Comparison of ENCODE assay signal across 17 cellular contexts in the genomic region with DNA sequence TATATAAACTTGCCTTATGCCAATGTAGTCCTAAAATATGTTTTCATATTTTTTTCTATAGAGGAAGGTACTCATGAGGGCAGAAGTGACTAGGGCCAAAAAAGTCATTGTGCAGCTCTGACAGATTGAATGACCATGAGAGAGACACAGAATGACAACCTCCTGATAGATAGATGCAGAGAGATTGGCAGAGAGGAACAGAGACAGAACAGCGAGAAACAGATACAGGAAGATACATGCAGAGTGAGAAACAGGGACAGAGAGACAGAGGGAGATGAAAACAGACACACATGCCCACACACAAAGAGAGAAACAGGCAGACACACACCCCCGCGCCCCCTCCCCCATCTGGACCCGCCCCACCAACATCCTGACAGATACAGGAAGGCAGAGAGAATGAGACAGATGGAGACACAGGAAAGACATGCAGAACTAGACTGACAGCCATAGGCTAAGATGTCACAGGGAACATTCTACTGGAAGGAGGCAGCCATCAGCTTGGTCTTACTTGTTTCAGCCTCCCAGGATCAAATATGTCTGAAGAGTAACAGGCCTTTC.
DNase-seq lines count a peak whose midpoint lies in the region; ATAC-seq and TF ChIP-seq lines count a peak whose summit lies in the region.
"Had no signal": no experiment of that assay in that cellular context is flagged by ENCODE, and none has a peak within 500 bp of the region (broad histone marks: within the 10 kb centered on the region; RNA-seq: fewer than 3 reads in every experiment).

No MANE protein-coding gene starts in this region.

- no peaks in the 10 kb centered on the region for H3K9me3 Mint-ChIP-seq in activated naive CD8-positive, alpha-beta T cell (ENCODE audit: low read depth)
- H3K9me3 Mint-ChIP-seq in activated naive CD8-positive, alpha-beta T cell treated with anti-CD3 and anti-CD28 coated beads, Interleukin-2, amount 50 U/mL, for 24 hours, result no peaks in the 10 kb centered on the region
- no peaks in the 10 kb centered on the region for H3K9me3 Mint-ChIP-seq in CD8-positive, alpha-beta T cell
- H3K9me3 Mint-ChIP-seq in T-cell, result no peaks in the 10 kb centered on the region
- no peaks in the 10 kb centered on the region for H3K9me3 Mint-ChIP-seq in glutamatergic neuron (ENCODE audit: unreplicated experiment)

- peaks cover 67% of the 10 kb centered on the region for H3K4me1 Mint-ChIP-seq in activated naive CD8-positive, alpha-beta T cell (ENCODE audit: low read depth)
- H3K4me1 Mint-ChIP-seq in activated naive CD8-positive, alpha-beta T cell treated with anti-CD3 and anti-CD28 coated beads, Interleukin-2, amount 50 U/mL, for 24 hours, result peaks cover 33% of the 10 kb centered on the region
- H3K4me1 Mint-ChIP-seq in CD8-positive, alpha-beta T cell (ENCODE audit: low read depth), result peaks cover 37% of the 10 kb centered on the region
- H3K4me1 Mint-ChIP-seq in T-cell, result peaks cover 55 to 68% (median 60%) of the 10 kb centered on the region in 3 donors
- peaks cover 27% of the 10 kb centered on the region for H3K4me1 Mint-ChIP-seq in glutamatergic neuron (ENCODE audit: low read depth, unreplicated experiment)

- TF ChIP-seq CTCF in CD8-positive, alpha-beta T cell (IDR thresholded peaks at IDR 0.05), result no peak
- no peak for TF ChIP-seq CTCF in glutamatergic neuron (IDR thresholded peaks at IDR 0.05; ENCODE audit: partially characterized antibody, unreplicated experiment)
- TF ChIP-seq CTCF in PC-9 (conservative IDR thresholded peaks at IDR 0.05), result no peak

- H3K4me1 ChIP-seq in CD8-positive, alpha-beta T cell (ENCODE audit: insufficient read depth, low read length), result peaks cover 22% of the 10 kb centered on the region
- no peaks in the 10 kb centered on the region for H3K4me1 ChIP-seq in PC-9 (replicated peaks; ENCODE audit: insufficient read depth)
- H3K4me1 ChIP-seq: lower lobe of right lung, right atrium auricular region, upper lobe of right lung had no signal

- H3K27ac ChIP-seq in CD8-positive, alpha-beta T cell (ENCODE audit: low read depth, low read length), result no peak overlapping the region
- no peak overlapping the region for H3K27ac ChIP-seq in PC-9
- H3K27ac ChIP-seq: lower lobe of right lung, right atrium auricular region, SK-N-MC, upper lobe of right lung had no signal

- peak overlapping the region; percentile 35 for H3K4me3 Mint-ChIP-seq in activated naive CD8-positive, alpha-beta T cell
- no peak overlapping the region for H3K4me3 Mint-ChIP-seq in activated naive CD8-positive, alpha-beta T cell treated with anti-CD3 and anti-CD28 coated beads, Interleukin-2, amount 50 U/mL, for 24 hours
- H3K4me3 Mint-ChIP-seq in CD8-positive, alpha-beta T cell, result no peak overlapping the region
- peak overlapping the region in 1 of 3 donors; percentile 40 for H3K4me3 Mint-ChIP-seq in T-cell
- peak overlapping the region; percentile 34 for H3K4me3 Mint-ChIP-seq in glutamatergic neuron (ENCODE audit: unreplicated experiment)

- H3K9me2 ChIP-seq in PC-9 (ENCODE audit: insufficient read depth), result peaks cover 7% of the 10 kb centered on the region; the same call in 1 of the 2 replicates

- no peaks in the 10 kb centered on the region for H3K79me2 ChIP-seq in PC-9 (ENCODE audit: low read depth)

- H3K27me3 ChIP-seq in CD8-positive, alpha-beta T cell (ENCODE audit: insufficient read depth, low read length), result no peaks in the 10 kb centered on the region
- H3K27me3 ChIP-seq in PC-9 (ENCODE audit: insufficient read depth, low read depth), result no peaks in the 10 kb centered on the region
- H3K27me3 ChIP-seq: right atrium auricular region, upper lobe of right lung had no signal

- ATAC-seq in activated naive CD8-positive, alpha-beta T cell treated with anti-CD3 and anti-CD28 coated beads, Interleukin-2, amount 50 U/mL, for 24 hours, result no peak
- ATAC-seq in CD8-positive, alpha-beta T cell, result peak; percentile 48
- ATAC-seq in T-cell (replicated peaks in 1 of 4) (peak; percentile 71 to 77 (median 74)), GM18520 (IDR thresholded peaks at IDR 0.05; ENCODE audit: unreplicated experiment) (no peak)
- ATAC-seq: K562, lower lobe of right lung, upper lobe of right lung had no signal

- no peak for DNase-seq in activated naive CD8-positive, alpha-beta T cell treated with anti-CD3 and anti-CD28 coated beads, Interleukin-2, amount 50 U/mL, for 24 hours
- peak in 2 of 7 experiments; percentile 26 to 59 for DNase-seq in CD8-positive, alpha-beta T cell
- peak in 24 of 34 experiments; percentile 5 to 64 (median 30) for DNase-seq in T-cell
- no peak for DNase-seq in glutamatergic neuron
- no peak for DNase-seq in NAMALWA (ENCODE audit: low spot score)
- DNase-seq in PC-9, result no peak
- DNase-seq: activated CD8-positive, alpha-beta memory T cell treated with anti-CD3 and anti-CD28 coated beads for 24 hours; activated gamma-delta T cell treated with Interleukin-2 at 50 U/mL for 16 hours; GOT3; lower lobe of right lung; NCI-H1930; upper lobe of right lung had no signal

- H3F3A ChIP-seq in PC-9 (ENCODE audit: insufficient read depth, low read depth), result no peaks in the 10 kb centered on the region

- no peaks in the 10 kb centered on the region for H3K9me3 ChIP-seq in CD8-positive, alpha-beta T cell (ENCODE audit: low read length)
- no peaks in the 10 kb centered on the region for H3K9me3 ChIP-seq in PC-9 (ENCODE audit: insufficient read depth, low read depth)
- H3K9me3 ChIP-seq: lower lobe of right lung, right atrium auricular region, upper lobe of right lung had no signal

- H2AFZ ChIP-seq in PC-9, result no peak overlapping the region

- no peak overlapping the region for H3K4me2 ChIP-seq in PC-9

- intact Hi-C loops in CD8-positive, alpha-beta T cell (cut with DNase I, micrococcal nuclease), result no loop called here
- intact Hi-C loops in PC-9 (cut with micrococcal nuclease; ENCODE audit: unreplicated experiment), result no loop called here

- H3K27me3 Mint-ChIP-seq in activated naive CD8-positive, alpha-beta T cell, result no peaks in the 10 kb centered on the region
- no peaks in the 10 kb centered on the region for H3K27me3 Mint-ChIP-seq in activated naive CD8-positive, alpha-beta T cell treated with anti-CD3 and anti-CD28 coated beads, Interleukin-2, amount 50 U/mL, for 24 hours
- no peaks in the 10 kb centered on the region for H3K27me3 Mint-ChIP-seq in CD8-positive, alpha-beta T cell (ENCODE audit: low read depth)
- H3K27me3 Mint-ChIP-seq in T-cell (no peaks in the 10 kb centered on the region), glutamatergic neuron (ENCODE audit: unreplicated experiment) (no peaks in the 10 kb centered on the region)

- H4K20me1 ChIP-seq in PC-9 (ENCODE audit: insufficient read depth), result no peaks in the 10 kb centered on the region; the same call in 1 of the 2 replicates

- no peak overlapping the region for H3K4me3 ChIP-seq in CD8-positive, alpha-beta T cell (ENCODE audit: low read depth, low read length)
- H3K4me3 ChIP-seq in PC-9, result no peak overlapping the region
- H3K4me3 ChIP-seq: K562, lower lobe of right lung, right atrium auricular region, SK-N-MC, upper lobe of right lung had no signal

- POLR2A ChIA-PET in CD8-positive, alpha-beta T cell (lab: Charles Lee), result no interaction called here
- POLR2A ChIA-PET in T-cell (lab: Charles Lee) (no interaction called here), PC-9 (lab: Charles Lee; ENCODE audit: unreplicated experiment) (no interaction called here)

- peaks cover 4% of the 10 kb centered on the region for H3K36me3 Mint-ChIP-seq in activated naive CD8-positive, alpha-beta T cell
- no peaks in the 10 kb centered on the region for H3K36me3 Mint-ChIP-seq in activated naive CD8-positive, alpha-beta T cell treated with anti-CD3 and anti-CD28 coated beads, Interleukin-2, amount 50 U/mL, for 24 hours (ENCODE audit: low read depth)
- no peaks in the 10 kb centered on the region for H3K36me3 Mint-ChIP-seq in CD8-positive, alpha-beta T cell
- no peaks in the 10 kb centered on the region for H3K36me3 Mint-ChIP-seq in T-cell
- H3K36me3 Mint-ChIP-seq in glutamatergic neuron (ENCODE audit: unreplicated experiment), result no peaks in the 10 kb centered on the region

- CTCF ChIA-PET in CD8-positive, alpha-beta T cell (lab: Charles Lee), result interaction anchor here (1.0 kb wide), 1 partner anchor 9 kb away, joined by 3 read pairs; no protein-coding TSS in a partner anchor
- CTCF ChIA-PET in T-cell (lab: Charles Lee) (interaction anchor here in 1 of 2 donors (0.6 kb wide), 1 partner anchor 61 kb away, joined by 3 read pairs; no protein-coding TSS in a partner anchor), PC-9 (lab: Charles Lee) (no interaction called here)

- peak overlapping the region; percentile 82 for H3K27ac Mint-ChIP-seq in activated naive CD8-positive, alpha-beta T cell
- H3K27ac Mint-ChIP-seq in activated naive CD8-positive, alpha-beta T cell treated with anti-CD3 and anti-CD28 coated beads, Interleukin-2, amount 50 U/mL, for 24 hours, result no peak overlapping the region
- no peak overlapping the region for H3K27ac Mint-ChIP-seq in CD8-positive, alpha-beta T cell
- peak overlapping the region; percentile 33 to 89 for H3K27ac Mint-ChIP-seq in T-cell
- H3K27ac Mint-ChIP-seq in glutamatergic neuron (ENCODE audit: unreplicated experiment), result peak overlapping the region; percentile 85

- H3K36me3 ChIP-seq in CD8-positive, alpha-beta T cell (ENCODE audit: insufficient read depth, low read length), result no peaks in the 10 kb centered on the region
- no peaks in the 10 kb centered on the region for H3K36me3 ChIP-seq in PC-9 (ENCODE audit: low read depth)
- H3K36me3 ChIP-seq: lower lobe of right lung, right atrium auricular region, upper lobe of right lung had no signal

- BruUV-seq in PC-9 (replicated peaks; lab: Mats Ljungman, UMichigan), result no TSS peak

Comparison
In these comparisons a context has a peak if more than half of its experiments do, and no peak if none do; other contexts are left out.
1. H3K27ac Mint-ChIP-seq: peak in activated naive CD8-positive, alpha-beta T cell (single experiment), T-cell (2 of 2) and glutamatergic neuron (single experiment); none in activated naive CD8-positive, alpha-beta T cell treated with anti-CD3 and anti-CD28 coated beads, Interleukin-2, amount 50 U/mL, for 24 hours (single experiment) and CD8-positive, alpha-beta T cell (single experiment).
2. H3K4me3 Mint-ChIP-seq: peak in activated naive CD8-positive, alpha-beta T cell (single experiment) and glutamatergic neuron (single experiment); none in activated naive CD8-positive, alpha-beta T cell treated with anti-CD3 and anti-CD28 coated beads, Interleukin-2, amount 50 U/mL, for 24 hours (single experiment) and CD8-positive, alpha-beta T cell (single experiment).
3. ATAC-seq: peak in CD8-positive, alpha-beta T cell (single experiment) and T-cell (4 of 4); none in activated naive CD8-positive, alpha-beta T cell treated with anti-CD3 and anti-CD28 coated beads, Interleukin-2, amount 50 U/mL, for 24 hours (single experiment) and GM18520 (single experiment).
4. DNase-seq: peak in T-cell (24 of 34); none in activated naive CD8-positive, alpha-beta T cell treated with anti-CD3 and anti-CD28 coated beads, Interleukin-2, amount 50 U/mL, for 24 hours (single experiment), glutamatergic neuron (single experiment), NAMALWA (single experiment) and PC-9 (0 of 2).